8 cellular contexts compared by ENCODE assay signal in genomic region chr3:186259612-186260383, GRCh38.
DNase-seq lines count a peak whose midpoint lies in the region; ATAC-seq, FAIRE-seq and TF ChIP-seq lines count a peak whose summit lies in the region.

No MANE protein-coding gene starts in this region.

- no peak overlapping the region for H2BK12ac ChIP-seq in mesenchymal stem cell (ENCODE audit: low read length in 2 of 2)

- H3K36me3 ChIP-seq in mesenchymal stem cell (ENCODE audit: control insufficient read depth in 1 of 2, insufficient read depth in 2 of 2, low read depth in 1 of 2, low read length in 2 of 2): no peaks in the 10 kb centered on the region

- no peak overlapping the region for H3K4me3 Mint-ChIP-seq in activated CD4-positive, alpha-beta memory T cell treated with anti-CD3 and anti-CD28 coated beads, Interleukin-2, amount 10 ng/mL, durations not matched to agents 7 days and 5 days

- H2AK5ac ChIP-seq in mesenchymal stem cell (ENCODE audit: low read length, severe bottlenecking): no peak overlapping the region

- peaks cover 7% of the 10 kb centered on the region for H3K4me1 Mint-ChIP-seq in activated CD4-positive, alpha-beta memory T cell treated with anti-CD3 and anti-CD28 coated beads, Interleukin-2, amount 10 ng/mL, durations not matched to agents 7 days and 5 days

- H3K23ac ChIP-seq in mesenchymal stem cell (ENCODE audit: low read length in 2 of 2): no peak overlapping the region

- TF ChIP-seq POLR2A in A549 (IDR thresholded peaks at IDR 0.05; ENCODE audit: low read length): no peak

- WGBS in A549 (ENCODE audit: missing lambda C conversion rate): 32% methylated on average over 6 of the region's 15 CpGs
- 11% methylated on average over 13 of the region's 15 CpGs for WGBS in mesenchymal stem cell

- TF ChIP-seq RAD21 in A549 (conservative IDR thresholded peaks at IDR 0.05 in 1 of 2, IDR thresholded peaks at IDR 0.05 in 1 of 2): peak; percentile 76 to 81

- no peak overlapping the region for H3K18ac ChIP-seq in mesenchymal stem cell (ENCODE audit: low read depth in 1 of 2, low read length in 2 of 2)

- no peak overlapping the region for H4K91ac ChIP-seq in mesenchymal stem cell (ENCODE audit: low read length)

- ATAC-seq in A549 (peak; percentile 100), HG03097 (IDR thresholded peaks at IDR 0.05; ENCODE audit: low FRiP score, unreplicated experiment) (peak; percentile 59)

- FAIRE-seq in A549 (lab: Jason Lieb, UNC): no peak

- H3K9me3 Mint-ChIP-seq in activated CD4-positive, alpha-beta memory T cell treated with anti-CD3 and anti-CD28 coated beads, Interleukin-2, amount 10 ng/mL, durations not matched to agents 7 days and 5 days: no peaks in the 10 kb centered on the region

- no peak overlapping the region for H2BK5ac ChIP-seq in mesenchymal stem cell (ENCODE audit: low read depth, low read length, poor library complexity, severe bottlenecking)

- in situ Hi-C loops in GM13976 (cut with MboI; ENCODE audit: low sequenced_read_pairs, unreplicated experiment): loop anchor here (5.0 kb wide), 1 partner anchor 278 kb away; no protein-coding TSS in a partner anchor

- no peaks in the 10 kb centered on the region for H3K36me3 Mint-ChIP-seq in activated CD4-positive, alpha-beta memory T cell treated with anti-CD3 and anti-CD28 coated beads, Interleukin-2, amount 10 ng/mL, durations not matched to agents 7 days and 5 days (ENCODE audit: low read depth)

- no peak overlapping the region for H3K27ac Mint-ChIP-seq in activated CD4-positive, alpha-beta memory T cell treated with anti-CD3 and anti-CD28 coated beads, Interleukin-2, amount 10 ng/mL, durations not matched to agents 7 days and 5 days

- H3K79me1 ChIP-seq in mesenchymal stem cell (replicated peaks; ENCODE audit: low read length, poor library complexity, severe bottlenecking): no peaks in the 10 kb centered on the region

- H3K4me3 ChIP-seq in A549 (no peak overlapping the region), mesenchymal stem cell (ENCODE audit: insufficient read depth in 1 of 2, low read depth in 1 of 2, low read length in 2 of 2) (peak overlapping the region in 1 of 2 experiments; percentile 58)

- peak overlapping the region; percentile 64 for H3K4me2 ChIP-seq in A549
- peak overlapping the region; percentile 24 for H3K4me2 ChIP-seq in mesenchymal stem cell (ENCODE audit: low read length, poor library complexity, severe bottlenecking)

- POLR2A ChIA-PET in A549 (lab: Yijun Ruan, JAX): no interaction called here
- POLR2A ChIA-PET in activated CD4-positive, alpha-beta memory T cell treated with anti-CD3 and anti-CD28 coated beads, Interleukin-2, amount 10 ng/mL, durations not matched to agents 7 days and 5 days (lab: Charles Lee): interaction anchor here (2.4 kb wide), 1 partner anchor 280 kb away, joined by 6 read pairs; no protein-coding TSS in a partner anchor

- H3K9me3 ChIP-seq in A549: no peaks in the 10 kb centered on the region
- H3K9me3 ChIP-seq in mesenchymal stem cell (ENCODE audit: control insufficient read depth, low read length): no peaks in the 10 kb centered on the region

- no peak overlapping the region for H2BK120ac ChIP-seq in mesenchymal stem cell (ENCODE audit: low read depth, low read length)

- no peak overlapping the region for H2BK15ac ChIP-seq in mesenchymal stem cell (ENCODE audit: low read depth, poor library complexity, severe bottlenecking)

- no peaks in the 10 kb centered on the region; the same call in 2 of the 3 replicates for H3K4me1 ChIP-seq in A549
- peaks cover 6% of the 10 kb centered on the region for H3K4me1 ChIP-seq in mesenchymal stem cell (ENCODE audit: control insufficient read depth, insufficient read depth, low read depth, low read length)

- no peak overlapping the region for H3K4ac ChIP-seq in mesenchymal stem cell (ENCODE audit: low read depth in 1 of 2, low read length in 2 of 2)

- no peak for TF ChIP-seq EP300 in A549 (IDR thresholded peaks at IDR 0.05)

- H4K8ac ChIP-seq in mesenchymal stem cell (ENCODE audit: low read length): no peak overlapping the region

- H3K27ac ChIP-seq in A549 (peak overlapping the region; percentile 22 to 46; a peak in 3 of 6 replicates), mesenchymal stem cell (ENCODE audit: low read length, poor library complexity, severe bottlenecking) (no peak overlapping the region)

- no peak overlapping the region for H2AFZ ChIP-seq in mesenchymal stem cell (ENCODE audit: low read depth, low read length)

- peaks cover 12 to 27% of the 10 kb centered on the region in 2 experiments for H3K27me3 ChIP-seq in mesenchymal stem cell (ENCODE audit: control insufficient read depth in 1 of 2, insufficient read depth in 1 of 2, low read length in 2 of 2)

- CTCF ChIA-PET in A549 (lab: Yijun Ruan, JAX): interaction anchor here (0.6 to 6.1 kb wide), 29 partner anchors 9 to 577 kb away, joined by 3 to 83 read pairs (median 4); partner anchors contain the start of gene CRYGS
- CTCF ChIA-PET in activated CD4-positive, alpha-beta memory T cell treated with anti-CD3 and anti-CD28 coated beads, Interleukin-2, amount 10 ng/mL, durations not matched to agents 7 days and 5 days (lab: Charles Lee): interaction anchor here (0.7 to 5.6 kb wide), 15 partner anchors 11 to 355 kb away, joined by 3 to 110 read pairs (median 4); no protein-coding TSS in a partner anchor

- H3K27me3 Mint-ChIP-seq in activated CD4-positive, alpha-beta memory T cell treated with anti-CD3 and anti-CD28 coated beads, Interleukin-2, amount 10 ng/mL, durations not matched to agents 7 days and 5 days: peaks cover 13% of the 10 kb centered on the region

- H3K9ac ChIP-seq in mesenchymal stem cell (ENCODE audit: low read length): peak overlapping the region; percentile 44

- peak; percentile 72 for DNase-seq in A549 (ENCODE audit: low read depth in 1 of 2, low spot score in 1 of 2)
- peak; percentile 88 for DNase-seq in GM13976 (ENCODE audit: low spot score)
- DNase-seq in NCI-H524 treated with DMSO at 0.1 percent for 48 hours (lab: John Stamatoyannopoulos, UW): peak; percentile 25
- DNase-seq in activated CD4-positive, alpha-beta memory T cell treated with anti-CD3 and anti-CD28 coated beads, Interleukin-2, amount 10 ng/mL, durations not matched to agents 7 days and 5 days: peak; percentile 71
- DNase-seq in effector CD8-positive, alpha-beta T cell (lab: John Stamatoyannopoulos, UW): peak; percentile 43
- DNase-seq in mesenchymal stem cell: peak; percentile 81
- DNase-seq in stimulated activated CD8-positive, alpha-beta memory T cell treated with anti-CD3 and anti-CD28 coated beads, Interleukin-2, amount 100 ng/mL, for 48 hours (ENCODE audit: low read depth in 2 of 2): peak; percentile 62

- TF ChIP-seq CTCF in A549 (IDR thresholded peaks at IDR 0.05) (peak; percentile 76), GM13976 (IDR thresholded peaks at IDR 0.05; ENCODE audit: borderline replicate concordance, control extremely low read depth, extremely low read depth, insufficient read depth, missing control alignments) (peak; percentile 93)

- H3K14ac ChIP-seq in mesenchymal stem cell (ENCODE audit: low read length in 2 of 2): no peak overlapping the region

TF ChIP-seq in A549, 52 proteins besides CTCF, POLR2A, EP300 and RAD21:
- TF ChIP-seq ZFP36 (IDR thresholded peaks at IDR 0.05; ENCODE audit: borderline replicate concordance, partially characterized antibody) (no peak), FOSL2 (IDR thresholded peaks at IDR 0.05) (no peak), FOSL2 (CRISPR knock-in tag; IDR thresholded peaks at IDR 0.05) (0 out of 2 replicates have a peak, but pooled peaks have one; percentile 12), HOXA7 (CRISPR knock-in tag; IDR thresholded peaks at IDR 0.05) (no peak), SMC3 (IDR thresholded peaks at IDR 0.05) (peak; percentile 80), ZNF302 (CRISPR knock-in tag; IDR thresholded peaks at IDR 0.05) (no peak)

Comparison
In these comparisons a context has a peak if more than half of its experiments do, and no peak if none do; other contexts are left out.
1. DNase-seq: peak in every context shown above with its lines; median percentile 88 in GM13976; 81 in mesenchymal stem cell; 72 in A549; 71 in activated CD4-positive, alpha-beta memory T cell treated with anti-CD3 and anti-CD28 coated beads, Interleukin-2, amount 10 ng/mL, durations not matched to agents 7 days and 5 days; 62 in stimulated activated CD8-positive, alpha-beta memory T cell treated with anti-CD3 and anti-CD28 coated beads, Interleukin-2, amount 100 ng/mL, for 48 hours; 43 in effector CD8-positive, alpha-beta T cell; 25 in NCI-H524 treated with DMSO at 0.1 percent for 48 hours.